7 cellular contexts compared by ENCODE assay signal in the genomic region with DNA sequence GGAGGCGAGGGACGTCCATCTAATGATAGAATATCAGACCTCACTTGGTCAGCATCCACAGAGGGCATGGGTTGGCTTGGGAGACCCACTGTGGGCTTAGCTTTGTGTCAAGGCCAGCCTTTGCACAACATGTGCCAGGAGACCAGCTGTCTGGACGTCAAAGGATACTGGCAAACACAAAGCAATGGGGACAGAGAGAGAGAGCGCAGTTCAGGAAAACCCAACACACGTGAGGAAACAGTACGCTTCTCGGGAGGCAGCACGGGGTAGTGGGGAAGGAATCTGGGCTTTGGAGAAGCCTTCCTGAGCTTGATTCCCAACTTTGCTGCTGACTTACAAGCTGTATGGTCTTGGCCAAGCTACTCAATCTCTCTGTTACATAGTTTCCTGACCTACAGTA. TPM values are rescaled to one million over a fixed set of nuclear protein-coding genes. Genes with fewer than 3 reads are reported as not detected.
"Had no signal": no experiment of that assay in that cellular context is flagged by ENCODE, and none has a peak within 500 bp of the region (broad histone marks: within the 10 kb centered on the region; RNA-seq: fewer than 3 reads in every experiment).

No MANE protein-coding gene starts in this region.

- H3K9me3 Mint-ChIP-seq: GM23338, H9 had no signal

- DNase-seq: H9, HCEC 1CT, IMR-90 had no signal

- H3K4me1 Mint-ChIP-seq: GM23338, H9 had no signal

- H3K27ac Mint-ChIP-seq: GM23338, H9 had no signal

- ATAC-seq: GM23338, K562 had no signal

- H3K4me3 Mint-ChIP-seq: GM23338, H9 had no signal

- H3K4me3 ChIP-seq: GM23338, K562 had no signal

RNA-seq across cellular contexts. Expression of gene PRLHR, which starts 14.7 kb away (rescaled TPM):
- total RNA-seq: H1, H9, HT-29, IMR-90, K562 had no signal
